In the genomic region with DNA sequence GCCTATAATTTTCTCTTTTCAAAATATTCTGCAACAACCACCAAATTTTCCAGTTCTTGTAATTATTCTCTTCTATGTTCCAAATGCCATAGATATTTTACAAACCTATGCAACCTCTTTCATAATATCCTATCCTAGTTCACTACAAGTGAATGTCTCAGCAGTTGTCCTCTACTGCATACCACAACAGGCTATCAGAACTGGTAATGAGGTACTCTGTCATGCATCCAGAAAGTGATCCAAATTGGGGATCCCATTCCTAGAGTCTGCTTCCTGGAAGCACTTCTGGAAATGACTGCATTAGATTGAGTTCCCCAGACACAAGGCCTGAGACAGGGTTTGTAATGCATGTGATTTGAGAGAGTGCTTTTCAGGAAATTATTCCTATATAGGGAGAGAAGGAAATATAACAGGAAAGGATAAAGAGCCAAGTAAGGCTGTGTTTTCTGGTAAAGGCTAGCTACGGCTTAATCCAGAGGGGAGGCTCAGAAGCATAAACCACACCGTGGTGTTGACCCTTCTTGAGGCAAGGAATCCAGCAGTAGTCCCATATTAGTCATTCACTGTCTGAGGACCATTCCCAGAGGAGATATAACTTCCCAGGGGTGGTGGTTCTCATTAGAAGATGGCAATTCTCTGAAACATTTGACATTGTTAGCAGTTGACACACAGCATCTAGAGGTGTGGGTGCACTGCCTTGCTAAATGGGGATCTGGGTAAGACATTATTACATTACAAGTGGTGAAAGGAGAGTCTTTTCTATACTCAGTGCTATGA, we compare ENCODE assay signal across 22 cellular contexts.
"Had no signal": no experiment of that assay in that cellular context is flagged by ENCODE, and none has a peak within 500 bp of the region (broad histone marks: within the 10 kb centered on the region; RNA-seq: fewer than 3 reads in every experiment).

No MANE protein-coding gene starts in this region.

- H3K27ac ChIP-seq: body of pancreas, hepatocyte, lower lobe of right lung, suprapubic skin, transverse colon, uterus had no signal

- H3K4me3 ChIP-seq: body of pancreas, hepatocyte, lower lobe of right lung, suprapubic skin, transverse colon, uterus had no signal

- H3K36me3 ChIP-seq: lower lobe of right lung, suprapubic skin, transverse colon, uterus had no signal

- H3K27ac Mint-ChIP-seq: activated CD4-positive, alpha-beta memory T cell treated with anti-CD3 and anti-CD28 coated beads, Interleukin-2, amount 10 ng/mL, durations not matched to agents 7 days and 5 days; activated CD4-positive, alpha-beta T cell treated with anti-CD3 and anti-CD28 coated beads for 36 hours; activated CD8-positive, alpha-beta memory T cell treated with anti-CD3 and anti-CD28 coated beads, Interleukin-2, amount 10 ng/mL, durations not matched to agents 7 days and 5 days; activated naive CD8-positive, alpha-beta T cell treated with anti-CD3 and anti-CD28 coated beads for 36 hours; activated T-helper 17 cell treated with anti-CD3 and anti-CD28 coated beads, Interleukin-2, amount 50 U/mL, for 72 hours; mesothelial cell of epicardium; nephron progenitor cell; WTC11 had no signal

- H3K79me2 ChIP-seq: hepatocyte had no signal

- H2AFZ ChIP-seq: hepatocyte had no signal

- DNase-seq: activated CD4-positive, alpha-beta memory T cell treated with anti-CD3 and anti-CD28 coated beads, Interleukin-2, amount 10 ng/mL, durations not matched to agents 7 days and 5 days; activated CD4-positive, alpha-beta T cell treated with anti-CD3 and anti-CD28 coated beads for 36 hours; activated CD8-positive, alpha-beta memory T cell treated with anti-CD3 and anti-CD28 coated beads, Interleukin-2, amount 10 ng/mL, durations not matched to agents 7 days and 5 days; activated naive CD4-positive, alpha-beta T cell; activated naive CD8-positive, alpha-beta T cell treated with anti-CD3 and anti-CD28 coated beads for 36 hours; amniotic stem cell; body of pancreas; effector CD4-positive, alpha-beta T cell; left colon; lower lobe of right lung; nephron progenitor cell; nucleus accumbens; retina; stimulated activated CD4-positive, alpha-beta T cell treated with anti-CD3 and anti-CD28 coated beads, Interleukin-2, amount 100 ng/mL, for 24 hours; stimulated activated naive CD8-positive, alpha-beta T cell treated with anti-CD3 and anti-CD28 coated beads, Interleukin-15, Interleukin-2, amounts not matched to agents 100 U/mL and 50 U/mL, for 24 hours; transverse colon; uterus had no signal

- H3K4me2 ChIP-seq: hepatocyte had no signal

- H3K36me3 Mint-ChIP-seq: activated CD8-positive, alpha-beta memory T cell treated with anti-CD3 and anti-CD28 coated beads, Interleukin-2, amount 10 ng/mL, durations not matched to agents 7 days and 5 days; activated naive CD8-positive, alpha-beta T cell treated with anti-CD3 and anti-CD28 coated beads for 36 hours; mesothelial cell of epicardium; WTC11 had no signal

- H3K4me1 ChIP-seq: body of pancreas, suprapubic skin, transverse colon, uterus had no signal

- H3K4me1 Mint-ChIP-seq: activated CD4-positive, alpha-beta memory T cell treated with anti-CD3 and anti-CD28 coated beads, Interleukin-2, amount 10 ng/mL, durations not matched to agents 7 days and 5 days; activated CD4-positive, alpha-beta T cell treated with anti-CD3 and anti-CD28 coated beads for 36 hours; activated CD8-positive, alpha-beta memory T cell treated with anti-CD3 and anti-CD28 coated beads, Interleukin-2, amount 10 ng/mL, durations not matched to agents 7 days and 5 days; activated naive CD8-positive, alpha-beta T cell treated with anti-CD3 and anti-CD28 coated beads for 36 hours; activated T-helper 17 cell treated with anti-CD3 and anti-CD28 coated beads, Interleukin-2, amount 50 U/mL, for 72 hours; mesothelial cell of epicardium; nephron progenitor cell; WTC11 had no signal

- H3K4me3 Mint-ChIP-seq: activated CD4-positive, alpha-beta memory T cell treated with anti-CD3 and anti-CD28 coated beads, Interleukin-2, amount 10 ng/mL, durations not matched to agents 7 days and 5 days; activated CD4-positive, alpha-beta T cell treated with anti-CD3 and anti-CD28 coated beads for 36 hours; activated CD8-positive, alpha-beta memory T cell treated with anti-CD3 and anti-CD28 coated beads, Interleukin-2, amount 10 ng/mL, durations not matched to agents 7 days and 5 days; activated naive CD8-positive, alpha-beta T cell treated with anti-CD3 and anti-CD28 coated beads for 36 hours; activated T-helper 17 cell treated with anti-CD3 and anti-CD28 coated beads, Interleukin-2, amount 50 U/mL, for 72 hours; mesothelial cell of epicardium; nephron progenitor cell; WTC11 had no signal

- ATAC-seq: activated CD4-positive, alpha-beta T cell treated with anti-CD3 and anti-CD28 coated beads for 36 hours; activated CD8-positive, alpha-beta memory T cell treated with anti-CD3 and anti-CD28 coated beads, Interleukin-2, amount 10 ng/mL, durations not matched to agents 7 days and 5 days; activated T-helper 17 cell treated with anti-CD3 and anti-CD28 coated beads, Interleukin-2, amount 50 U/mL, for 72 hours; body of pancreas; left colon; lower lobe of right lung; stimulated activated naive CD8-positive, alpha-beta T cell treated with anti-CD3 and anti-CD28 coated beads, Interleukin-15, Interleukin-2, amounts not matched to agents 100 U/mL and 50 U/mL, for 24 hours; WTC11 had no signal

- H3K27me3 ChIP-seq: body of pancreas, hepatocyte, suprapubic skin, transverse colon, uterus had no signal

- H3K9me3 Mint-ChIP-seq: activated CD4-positive, alpha-beta memory T cell treated with anti-CD3 and anti-CD28 coated beads, Interleukin-2, amount 10 ng/mL, durations not matched to agents 7 days and 5 days; activated naive CD8-positive, alpha-beta T cell treated with anti-CD3 and anti-CD28 coated beads for 36 hours; activated T-helper 17 cell treated with anti-CD3 and anti-CD28 coated beads, Interleukin-2, amount 50 U/mL, for 72 hours; nephron progenitor cell; WTC11 had no signal

- H3K9me3 ChIP-seq: body of pancreas, lower lobe of right lung, suprapubic skin, transverse colon, uterus had no signal
